ENCODE assay signal across 9 cellular contexts in the genomic region with DNA sequence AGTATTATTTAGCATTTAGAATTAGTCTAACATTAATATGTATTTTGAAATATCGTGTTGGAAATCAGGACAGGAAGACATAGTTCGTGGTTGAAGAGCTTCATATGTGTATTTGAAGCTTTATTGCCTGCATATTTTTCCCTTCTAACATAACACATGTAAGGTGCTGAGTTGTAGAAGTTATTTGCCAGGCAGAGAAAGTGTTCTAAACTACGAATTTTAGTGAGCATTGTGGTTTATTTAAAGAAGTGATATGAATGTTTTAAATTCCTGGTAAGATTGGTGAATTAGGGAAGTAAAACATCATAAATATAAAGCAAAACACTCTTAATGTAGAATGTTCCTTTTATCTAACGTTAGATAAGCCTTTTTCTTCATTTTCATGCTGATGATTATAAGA. TPM values are rescaled to one million over a fixed set of nuclear protein-coding genes. Genes with fewer than 3 reads are reported as not detected.
DNase-seq lines count a peak whose midpoint lies in the region; ATAC-seq and TF ChIP-seq lines count a peak whose summit lies in the region.
"Had no signal": no experiment of that assay in that cellular context is flagged by ENCODE, and none has a peak within 500 bp of the region (broad histone marks: within the 10 kb centered on the region; RNA-seq: fewer than 3 reads in every experiment).

No MANE protein-coding gene starts in this region.

- H3K36me3 Mint-ChIP-seq in CD8-positive, alpha-beta T cell: peaks cover 62% of the 10 kb centered on the region

- no peaks in the 10 kb centered on the region for H3K36me3 ChIP-seq in CD8-positive, alpha-beta T cell (ENCODE audit: insufficient read depth, low read length)
- H3K36me3 ChIP-seq in breast epithelium (no peaks in the 10 kb centered on the region), osteoblast (ENCODE audit: insufficient read depth, low read length) (no peaks in the 10 kb centered on the region), WERI-Rb-1 (no peaks in the 10 kb centered on the region)

- H3K9me3 Mint-ChIP-seq in CD8-positive, alpha-beta T cell: no peaks in the 10 kb centered on the region

- peaks cover 33% of the 10 kb centered on the region for H3K4me1 ChIP-seq in CD8-positive, alpha-beta T cell (ENCODE audit: insufficient read depth, low read length)
- H3K4me1 ChIP-seq in breast epithelium: peaks cover 0 to 7% of the 10 kb centered on the region in 2 donors
- peaks cover 25% of the 10 kb centered on the region for H3K4me1 ChIP-seq in osteoblast (ENCODE audit: insufficient read depth, low read length)

- peaks cover 59% of the 10 kb centered on the region for H3K4me1 Mint-ChIP-seq in CD8-positive, alpha-beta T cell (ENCODE audit: low read depth)

- POLR2A ChIA-PET in CD8-positive, alpha-beta T cell (lab: Charles Lee): interaction anchor here (0.6 to 1.1 kb wide), 3 partner anchors 9 to 64 kb away, joined by 3 to 4 read pairs (median 3); no protein-coding TSS in a partner anchor

- no peak for TF ChIP-seq POLR2A in breast epithelium (IDR thresholded peaks at IDR 0.05)

- peaks cover 65% of the 10 kb centered on the region for H3K79me2 ChIP-seq in osteoblast (ENCODE audit: insufficient read depth, low read length)

- no peak overlapping the region for H2AFZ ChIP-seq in osteoblast (ENCODE audit: low read length)

- H3K9me3 ChIP-seq in CD8-positive, alpha-beta T cell (ENCODE audit: low read length): no peaks in the 10 kb centered on the region
- H3K9me3 ChIP-seq in breast epithelium (no peaks in the 10 kb centered on the region), osteoblast (ENCODE audit: low read depth, low read length) (no peaks in the 10 kb centered on the region), WERI-Rb-1 (ENCODE audit: severe bottlenecking) (no peaks in the 10 kb centered on the region)

- no peaks in the 10 kb centered on the region for H3K27me3 ChIP-seq in CD8-positive, alpha-beta T cell (ENCODE audit: insufficient read depth, low read length)
- H3K27me3 ChIP-seq in breast epithelium (no peaks in the 10 kb centered on the region), osteoblast (ENCODE audit: insufficient read depth, low read length) (no peaks in the 10 kb centered on the region), WERI-Rb-1 (ENCODE audit: insufficient read depth, low read depth, severe bottlenecking) (no peaks in the 10 kb centered on the region)

- H3K4me2 ChIP-seq in osteoblast (ENCODE audit: insufficient read depth, low read length): peak overlapping the region; percentile 98

- CTCF ChIA-PET in CD8-positive, alpha-beta T cell (lab: Charles Lee): interaction anchor here (0.6 to 2.3 kb wide), 7 partner anchors 13 to 85 kb away, joined by 3 to 9 read pairs (median 4); no protein-coding TSS in a partner anchor

- peak overlapping the region; percentile 94 for H3K27ac Mint-ChIP-seq in CD8-positive, alpha-beta T cell

- TF ChIP-seq CTCF in CD8-positive, alpha-beta T cell (IDR thresholded peaks at IDR 0.05): no peak
- TF ChIP-seq CTCF in LNCaP clone FGC (IDR thresholded peaks at IDR 0.05; ENCODE audit: control insufficient read depth, extremely low read depth, insufficient read depth) (no peak), breast epithelium (IDR thresholded peaks at IDR 0.05) (no peak), osteoblast (IDR thresholded peaks at IDR 0.05; ENCODE audit: extremely low read depth, low read depth, low read length) (no peak), WERI-Rb-1 (IDR thresholded peaks at IDR 0.05; ENCODE audit: low read depth, low read length) (no peak), GM20000 (IDR thresholded peaks at IDR 0.05; ENCODE audit: extremely low read depth, missing control alignments) (no peak)

- H3K4me3 Mint-ChIP-seq in CD8-positive, alpha-beta T cell: peak overlapping the region; percentile 90

- DNase-seq in CD8-positive, alpha-beta T cell: no peak
- DNase-seq in LNCaP clone FGC (ENCODE audit: low read depth) (no peak), breast epithelium (ENCODE audit: low spot score in 2 of 2) (no peak), osteoblast (ENCODE audit: insufficient read length, low spot score, missing footprints) (no peak), WERI-Rb-1 (no peak), GM20000 (ENCODE audit: low spot score) (no peak), NCI-H1436 (lab: John Stamatoyannopoulos, UW) (no peak)
- DNase-seq: NCI-H2107, occipital lobe had no signal

- no peak overlapping the region for H3K27ac ChIP-seq in CD8-positive, alpha-beta T cell (ENCODE audit: low read depth, low read length)
- H3K27ac ChIP-seq in breast epithelium (peak overlapping the region; percentile 46 to 89), osteoblast (ENCODE audit: low read depth, low read length) (no peak overlapping the region), WERI-Rb-1 (no peak overlapping the region)

- H3K4me3 ChIP-seq in CD8-positive, alpha-beta T cell (ENCODE audit: low read depth, low read length): peak overlapping the region; percentile 96
- H3K4me3 ChIP-seq in LNCaP clone FGC (ENCODE audit: low read depth, low read length): peak overlapping the region; percentile 98
- H3K4me3 ChIP-seq in breast epithelium: peak overlapping the region in 2 of 3 donors; percentile 90 to 97
- H3K4me3 ChIP-seq in osteoblast (ENCODE audit: insufficient read depth, low read length): no peak overlapping the region
- H3K4me3 ChIP-seq in WERI-Rb-1 (ENCODE audit: low read depth, low read length): no peak overlapping the region

- no peaks in the 10 kb centered on the region for H3K27me3 Mint-ChIP-seq in CD8-positive, alpha-beta T cell (ENCODE audit: low read depth)

- no peak for ATAC-seq in CD8-positive, alpha-beta T cell

- intact Hi-C loops in CD8-positive, alpha-beta T cell (cut with DNase I, micrococcal nuclease): loop anchor here (2.0 to 10.0 kb wide), 6 partner anchors 20 to 564 kb away; a partner anchor contains a TSS
- intact Hi-C loops in breast epithelium (cut with DNase I; ENCODE audit: low total_unique reads): loop anchor here (10.0 kb wide), 1 partner anchor 58 kb away; no protein-coding TSS in a partner anchor

- H4K20me1 ChIP-seq in osteoblast (ENCODE audit: insufficient read depth, low read length): no peaks in the 10 kb centered on the region

RNA-seq across cellular contexts. Expression of a gene that starts 2.5 kb away (rescaled TPM):
- total RNA-seq in CD8-positive, alpha-beta T cell: 100 to 1,000 TPM; 109 to 118 TPM
- 10 to 100 TPM; 23.4 to 28.4 (median 24.6) TPM for total RNA-seq in breast epithelium
- 12.7 and 13.8 TPM in 2 replicates for total RNA-seq in osteoblast

Comparison
In these comparisons a context has a peak if more than half of its experiments do, and no peak if none do; other contexts are left out.
1. H3K27ac ChIP-seq: peak in breast epithelium (2 of 2); none in CD8-positive, alpha-beta T cell (single experiment), osteoblast (single experiment) and WERI-Rb-1 (single experiment).
2. H3K4me3 ChIP-seq: peak in CD8-positive, alpha-beta T cell (single experiment), LNCaP clone FGC (single experiment) and breast epithelium (2 of 3); none in osteoblast (single experiment) and WERI-Rb-1 (single experiment).